ENCODE assay signal across 1 cellular context in genomic region chr5:137754961-137755762, GRCh38.
TF ChIP-seq lines count a peak whose summit lies in the region.

No MANE protein-coding gene starts in this region.

TF ChIP-seq in K562, 482 proteins besides CTCF, POLR2A, EP300 and RAD21 (continued from another document and continues in another):
- no peak for TF ChIP-seq CHD7 (IDR thresholded peaks at IDR 0.05; ENCODE audit: low read depth, low read length)
- TF ChIP-seq CREB3L1 (IDR thresholded peaks at IDR 0.05; ENCODE audit: borderline replicate concordance, low read depth): peak; percentile 3; the same call in 1 of the 2 replicates
- no peak for TF ChIP-seq PHTF2 (CRISPR knock-in tag; IDR thresholded peaks at IDR 0.05)
- TF ChIP-seq POLR3A (IDR thresholded peaks at IDR 0.05; ENCODE audit: borderline replicate concordance, extremely low read depth, insufficient read depth, insufficient read length): no peak
- no peak for TF ChIP-seq ETV5 (CRISPR knock-in tag; IDR thresholded peaks at IDR 0.05; ENCODE audit: low read depth)
- TF ChIP-seq ZMIZ1 (IDR thresholded peaks at IDR 0.05; ENCODE audit: low read depth in 2 of 2, low read length in 2 of 2): no peak
- no peak for TF ChIP-seq SMAD3 (CRISPR knock-in tag; conservative IDR thresholded peaks at IDR 0.05)
- TF ChIP-seq HCFC1 (IDR thresholded peaks at IDR 0.05; ENCODE audit: low read depth, low read length): 0 out of 2 replicates have a peak, but pooled peaks have one; percentile 5
- peak; percentile 4; the same call in 1 of the 2 replicates for TF ChIP-seq ZNF740 (CRISPR knock-in tag; IDR thresholded peaks at IDR 0.05)
- TF ChIP-seq ZNF740 (tag; IDR thresholded peaks at IDR 0.05): no peak
- no peak for TF ChIP-seq HDAC6 (IDR thresholded peaks at IDR 0.05; ENCODE audit: low read depth, low read length)
- no peak for TF ChIP-seq NEUROD1 (IDR thresholded peaks at IDR 0.05; ENCODE audit: borderline replicate concordance, low read depth, low read length, partially characterized antibody)
- no peak for TF ChIP-seq ZNF668 (CRISPR knock-in tag; IDR thresholded peaks at IDR 0.05)
- no peak for TF ChIP-seq CBFB (CRISPR knock-in tag; IDR thresholded peaks at IDR 0.05)
- no peak for TF ChIP-seq ZNF175 (CRISPR knock-in tag; IDR thresholded peaks at IDR 0.05; ENCODE audit: low read depth)
- TF ChIP-seq ZNF143 (CRISPR knock-in tag; IDR thresholded peaks at IDR 0.05): no peak
- TF ChIP-seq ZFP91 (CRISPR knock-in tag; IDR thresholded peaks at IDR 0.05): no peak
- no peak for TF ChIP-seq CREB1 (IDR thresholded peaks at IDR 0.05)
- TF ChIP-seq CREB1 (CRISPR knock-in tag; IDR thresholded peaks at IDR 0.05): no peak
- TF ChIP-seq FOS (IDR thresholded peaks at IDR 0.05; ENCODE audit: extremely low read depth, insufficient read length): no peak
- no peak for TF ChIP-seq GTF3C2 (IDR thresholded peaks at IDR 0.05; ENCODE audit: borderline replicate concordance, extremely low read depth, insufficient read length)
- TF ChIP-seq ZBTB1 (CRISPR knock-in tag; IDR thresholded peaks at IDR 0.05; ENCODE audit: borderline replicate concordance, low read depth): no peak
- TF ChIP-seq NKRF (IDR thresholded peaks at IDR 0.05; ENCODE audit: borderline replicate concordance): no peak
- no peak for TF ChIP-seq PTBP1 (IDR thresholded peaks at IDR 0.05; ENCODE audit: low read depth, low read length)
- no peak for TF ChIP-seq CSDE1 (IDR thresholded peaks at IDR 0.05)
- TF ChIP-seq TRIM25 (IDR thresholded peaks at IDR 0.05; ENCODE audit: borderline replicate concordance): no peak
